ENCODE assay signal across 17 cellular contexts in genomic region chr7:139075871-139076686, GRCh38. TPM values are rescaled to one million over a fixed set of nuclear protein-coding genes. Genes with fewer than 3 reads are reported as not detected.
A peak's percentile ranks its signal among the peaks of the same experiment; 100 is the strongest.
DNase-seq lines count a peak whose midpoint lies in the region; ATAC-seq lines count a peak whose summit lies in the region.
"Had no signal": no experiment of that assay in that cellular context is flagged by ENCODE, and none has a peak within 500 bp of the region (broad histone marks: within the 10 kb centered on the region; RNA-seq: fewer than 3 reads in every experiment).

No MANE protein-coding gene starts in this region.

- no peak for DNase-seq in activated T-cell treated with anti-CD3 and anti-CD28 coated beads, Interleukin-2, amount 50 U/mL, for 72 hours
- DNase-seq in activated T-cell treated with anti-CD3 and anti-CD28 coated beads, Interleukin-2, amount 50 U/mL, for 1 hour, result no peak
- DNase-seq in T-cell (no peak), renal cortical epithelial cell (ENCODE audit: low read depth) (peak; percentile 73), cortex of kidney (lab: John Stamatoyannopoulos, UW) (no peak), SW480 (ENCODE audit: low spot score) (no peak)
- no peak for DNase-seq in effector memory CD8-positive, alpha-beta T cell
- no peak for DNase-seq in stimulated activated naive CD4-positive, alpha-beta T cell (lab: John Stamatoyannopoulos, UW)
- DNase-seq: anterior cingulate cortex, DMS 273 treated with DMSO at 0.1 percent for 48 hours, esophagus squamous epithelium, hippocampal formation, left lung, MM.1S, Right ventricle myocardium superior had no signal

- CTCF ChIA-PET in T-cell (lab: Charles Lee), result interaction anchor here (0.6 to 4.3 kb wide), 17 partner anchors 15 to 323 kb away, joined by 3 to 43 read pairs (median 7); no protein-coding TSS in a partner anchor

- peak overlapping the region; percentile 87 for H3K27ac Mint-ChIP-seq in activated T-cell treated with anti-CD3 and anti-CD28 coated beads, Interleukin-2, amount 50 U/mL, for 72 hours
- peak overlapping the region; percentile 69 to 92 for H3K27ac Mint-ChIP-seq in T-cell
- peak overlapping the region; percentile 81 to 88 for H3K27ac Mint-ChIP-seq in effector memory CD8-positive, alpha-beta T cell
- H3K27ac Mint-ChIP-seq: stimulated activated memory B cell treated with anti-CD40 and anti-IgM and Interleukin-4, amounts not matched to agents 10 μg/mL and 1 μg/mL and 100 μg/mL, for 72 hours had no signal

- no peaks in the 10 kb centered on the region for H3K27me3 Mint-ChIP-seq in activated T-cell treated with anti-CD3 and anti-CD28 coated beads, Interleukin-2, amount 50 U/mL, for 72 hours (ENCODE audit: low read depth)
- no peaks in the 10 kb centered on the region for H3K27me3 Mint-ChIP-seq in T-cell
- no peaks in the 10 kb centered on the region for H3K27me3 Mint-ChIP-seq in effector memory CD8-positive, alpha-beta T cell
- H3K27me3 Mint-ChIP-seq: stimulated activated memory B cell treated with anti-CD40 and anti-IgM and Interleukin-4, amounts not matched to agents 10 μg/mL and 1 μg/mL and 100 μg/mL, for 72 hours had no signal

- no peaks in the 10 kb centered on the region for H3K9me3 Mint-ChIP-seq in activated T-cell treated with anti-CD3 and anti-CD28 coated beads, Interleukin-2, amount 50 U/mL, for 72 hours
- no peaks in the 10 kb centered on the region for H3K9me3 Mint-ChIP-seq in T-cell
- H3K9me3 Mint-ChIP-seq in effector memory CD8-positive, alpha-beta T cell, result no peaks in the 10 kb centered on the region
- H3K9me3 Mint-ChIP-seq: neural crest cell; stimulated activated memory B cell treated with anti-CD40 and anti-IgM and Interleukin-4, amounts not matched to agents 10 μg/mL and 1 μg/mL and 100 μg/mL, for 72 hours had no signal

- POLR2A ChIA-PET in T-cell (lab: Charles Lee), result interaction anchor here (0.6 to 1.8 kb wide), 5 partner anchors 10 to 41 kb away, joined by 4 to 25 read pairs (median 5); no protein-coding TSS in a partner anchor

- H3K4me1 Mint-ChIP-seq in activated T-cell treated with anti-CD3 and anti-CD28 coated beads, Interleukin-2, amount 50 U/mL, for 72 hours (ENCODE audit: low read depth), result peaks cover 61% of the 10 kb centered on the region
- H3K4me1 Mint-ChIP-seq in T-cell, result peaks cover 76 to 83% (median 81%) of the 10 kb centered on the region in 3 donors
- peaks cover 42 to 58% of the 10 kb centered on the region in 2 donors for H3K4me1 Mint-ChIP-seq in effector memory CD8-positive, alpha-beta T cell (ENCODE audit: low read depth in 2 of 2)

- no peak overlapping the region for H3K4me3 Mint-ChIP-seq in activated T-cell treated with anti-CD3 and anti-CD28 coated beads, Interleukin-2, amount 50 U/mL, for 72 hours
- no peak overlapping the region for H3K4me3 Mint-ChIP-seq in T-cell
- no peak overlapping the region for H3K4me3 Mint-ChIP-seq in effector memory CD8-positive, alpha-beta T cell
- H3K4me3 Mint-ChIP-seq: neural crest cell; stimulated activated memory B cell treated with anti-CD40 and anti-IgM and Interleukin-4, amounts not matched to agents 10 μg/mL and 1 μg/mL and 100 μg/mL, for 72 hours had no signal

- peaks cover 22 to 55% of the 10 kb centered on the region in 2 donors for H3K36me3 Mint-ChIP-seq in activated T-cell treated with anti-CD3 and anti-CD28 coated beads, Interleukin-2, amount 50 U/mL, for 72 hours (ENCODE audit: insufficient read depth in 2 of 2)
- peaks cover 73% of the 10 kb centered on the region for H3K36me3 Mint-ChIP-seq in T-cell
- peaks cover 97% of the 10 kb centered on the region for H3K36me3 Mint-ChIP-seq in effector memory CD8-positive, alpha-beta T cell (ENCODE audit: insufficient read depth)

- no peak for ATAC-seq in activated T-cell treated with anti-CD3 and anti-CD28 coated beads, Interleukin-2, amount 50 U/mL, for 72 hours (replicated peaks in 1 of 2)
- no peak for ATAC-seq in T-cell (replicated peaks in 1 of 4)
- ATAC-seq in effector memory CD8-positive, alpha-beta T cell (replicated peaks), result no peak

RNA-seq across cellular contexts. Expression of gene ZC3HAV1, which starts 33.4 kb away (rescaled TPM):
- total RNA-seq in activated T-cell treated with anti-CD3 and anti-CD28 coated beads, Interleukin-2, amount 50 U/mL, for 72 hours, result 100 to 1,000 TPM in 1 of 2 donors, 10 to 100 TPM in 1; 78.1 to 114 TPM
- total RNA-seq in T-cell (100 to 1,000 TPM; 148 to 201 (median 155) TPM), renal cortical epithelial cell (38.7 and 68.5 TPM in 2 replicates)

RNA-seq across cellular contexts. Expression of gene ZC3HAV1L, which starts 40.2 kb away (rescaled TPM):
- 1 to 10 TPM; 6.3 to 9.8 TPM for total RNA-seq in activated T-cell treated with anti-CD3 and anti-CD28 coated beads, Interleukin-2, amount 50 U/mL, for 72 hours
- 1 to 10 TPM; 1.2 to 7.6 (median 5.1) TPM for total RNA-seq in T-cell
- total RNA-seq in renal cortical epithelial cell, result 13.5 and 34.9 TPM in 2 replicates
